ENCODE assay signal across 14 cellular contexts in genomic region chr5:42620579-42621216, GRCh38.
DNase-seq lines count a peak whose midpoint lies in the region; ATAC-seq and TF ChIP-seq lines count a peak whose summit lies in the region.
"Had no signal": no experiment of that assay in that cellular context is flagged by ENCODE, and none has a peak within 500 bp of the region (broad histone marks: within the 10 kb centered on the region; RNA-seq: fewer than 3 reads in every experiment).

No MANE protein-coding gene starts in this region.

- H3K9me3 ChIP-seq in DOHH2 (ENCODE audit: control insufficient read depth, insufficient read depth, low read length) (no peaks in the 10 kb centered on the region), SK-N-MC (ENCODE audit: low read depth, low read length) (no peaks in the 10 kb centered on the region), gastroesophageal sphincter (no peaks in the 10 kb centered on the region)
- H3K9me3 ChIP-seq: SJCRH30, tibial nerve had no signal

- H3K27ac ChIP-seq in DOHH2 (ENCODE audit: low read depth, low read length), result peak overlapping the region; percentile 86
- peak overlapping the region; percentile 81; the same call in 1 of the 2 replicates for H3K27ac ChIP-seq in SK-N-MC
- peak overlapping the region in 1 of 4 donors; percentile 25 for H3K27ac ChIP-seq in gastroesophageal sphincter
- H3K27ac ChIP-seq: SJCRH30, tibial nerve had no signal

- TF ChIP-seq EP300 in gastroesophageal sphincter (IDR thresholded peaks at IDR 0.05), result no peak

- peak overlapping the region; percentile 74 for H3K4me2 ChIP-seq in DOHH2 (ENCODE audit: low read length)

- ATAC-seq in gastroesophageal sphincter (peak; percentile 51), GM21786 (IDR thresholded peaks at IDR 0.05; ENCODE audit: unreplicated experiment) (no peak), HG02970 (IDR thresholded peaks at IDR 0.05; ENCODE audit: low FRiP score, unreplicated experiment) (no peak)

- TF ChIP-seq CTCF in DOHH2 (IDR thresholded peaks at IDR 0.05; ENCODE audit: low read depth, low read length, poor library complexity, severe bottlenecking), result no peak
- TF ChIP-seq CTCF in gastroesophageal sphincter (IDR thresholded peaks at IDR 0.05), result no peak

- no peak for TF ChIP-seq POLR2A in gastroesophageal sphincter (IDR thresholded peaks at IDR 0.05)

- DNase-seq in SK-N-MC (ENCODE audit: low read depth, low spot score), result no peak
- peak; percentile 29 for DNase-seq in putamen (ENCODE audit: low spot score)
- DNase-seq in NCI-H526 (lab: John Stamatoyannopoulos, UW), result no peak
- DNase-seq in cerebellar nuclear complex (lab: John Stamatoyannopoulos, UW), result no peak
- DNase-seq: activated effector memory CD4-positive, alpha-beta T cell treated with anti-CD3 and anti-CD28 coated beads, Interleukin-2, amount 50 U/mL, for 16 hours; Karpas-422; NCI-H1694; posterior cingulate gyrus had no signal

- H3K4me3 ChIP-seq in DOHH2 (ENCODE audit: low read length), result peak overlapping the region; percentile 49
- no peak overlapping the region for H3K4me3 ChIP-seq in SK-N-MC
- H3K4me3 ChIP-seq in gastroesophageal sphincter, result no peak overlapping the region
- H3K4me3 ChIP-seq: SJCRH30, tibial nerve had no signal

- H3K9ac ChIP-seq in SK-N-MC (ENCODE audit: insufficient read length), result no peak overlapping the region

- no peaks in the 10 kb centered on the region for H3K27me3 ChIP-seq in DOHH2 (ENCODE audit: control insufficient read depth, low read length)
- no peaks in the 10 kb centered on the region for H3K27me3 ChIP-seq in gastroesophageal sphincter
- H3K27me3 ChIP-seq: SJCRH30, tibial nerve had no signal

- peaks cover 13% of the 10 kb centered on the region for H3F3A ChIP-seq in DOHH2 (ENCODE audit: control insufficient read depth, insufficient read depth)

- H4K20me1 ChIP-seq in DOHH2 (ENCODE audit: control insufficient read depth, insufficient read depth, low read depth, low read length), result no peaks in the 10 kb centered on the region

- H3K4me1 ChIP-seq in DOHH2 (ENCODE audit: control insufficient read depth, low read length) (peaks cover 31% of the 10 kb centered on the region), gastroesophageal sphincter (peaks cover 2 to 22% (median 11%) of the 10 kb centered on the region in 3 donors)
- H3K4me1 ChIP-seq: SJCRH30 had no signal

- no peaks in the 10 kb centered on the region for H3K79me2 ChIP-seq in DOHH2 (ENCODE audit: control insufficient read depth, low read length)

- H3K9me2 ChIP-seq in DOHH2 (replicated peaks; ENCODE audit: control insufficient read depth, low read length), result no peaks in the 10 kb centered on the region

- H3K36me3 ChIP-seq in DOHH2 (ENCODE audit: control insufficient read depth, low read length) (peaks cover 4% of the 10 kb centered on the region; the same call in 1 of the 2 replicates), SK-N-MC (ENCODE audit: insufficient read depth, low read length) (no peaks in the 10 kb centered on the region), gastroesophageal sphincter (no peaks in the 10 kb centered on the region)
- H3K36me3 ChIP-seq: SJCRH30, tibial nerve had no signal

- 47 to 80% methylated on average over 2 to 3 of the region's 4 CpGs for WGBS in gastroesophageal sphincter (ENCODE audit: low coverage in 1 of 2), 2 donors
